18 cellular contexts compared by ENCODE assay signal in the genomic region with DNA sequence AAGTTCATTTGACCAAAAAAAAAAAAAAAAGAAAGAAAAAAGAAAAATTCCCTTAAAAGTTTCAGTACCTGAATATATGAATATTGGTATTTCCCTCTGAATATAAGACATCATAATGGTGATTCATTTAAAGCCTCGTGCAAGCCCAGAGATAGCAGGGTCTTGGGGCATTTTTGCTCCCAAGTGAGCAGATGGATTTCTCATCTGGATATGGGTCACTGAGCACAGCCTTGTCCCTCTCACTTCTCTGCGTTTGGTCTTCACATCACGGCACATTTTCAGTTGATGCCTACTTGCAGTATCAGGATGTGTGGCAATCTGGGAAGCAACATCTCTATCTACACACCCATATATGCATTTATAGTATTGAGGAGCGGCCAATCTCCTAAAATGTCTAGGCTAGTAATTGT. TPM values are rescaled to one million over a fixed set of nuclear protein-coding genes. Genes with fewer than 3 reads are reported as not detected.
DNase-seq lines count a peak whose midpoint lies in the region; ATAC-seq and TF ChIP-seq lines count a peak whose summit lies in the region.
"Had no signal": no experiment of that assay in that cellular context is flagged by ENCODE, and none has a peak within 500 bp of the region (broad histone marks: within the 10 kb centered on the region; RNA-seq: fewer than 3 reads in every experiment).

No MANE protein-coding gene starts in this region.

- H3K36me3 Mint-ChIP-seq in activated naive CD4-positive, alpha-beta T cell treated with anti-CD3 and anti-CD28 coated beads, Interleukin-2, amount 50 U/mL, for 72 hours, result peaks cover 5 to 23% of the 10 kb centered on the region in 2 donors
- peaks cover 64% of the 10 kb centered on the region for H3K36me3 Mint-ChIP-seq in activated B cell treated with CpG ODN at 0.5 μM for 24 hours (ENCODE audit: low read depth)
- H3K36me3 Mint-ChIP-seq in T-helper 2 cell treated with Interferon-gamma antibody and Interleukin-4, amounts not matched to agents 5 μg/mL and 100 μg/mL, for 36 hours (ENCODE audit: low read depth), result peaks cover 42% of the 10 kb centered on the region

- no peaks in the 10 kb centered on the region for H3K27me3 Mint-ChIP-seq in activated B cell treated with CpG ODN at 0.5 μM for 24 hours
- no peaks in the 10 kb centered on the region for H3K27me3 Mint-ChIP-seq in stimulated activated naive CD8-positive, alpha-beta T cell treated with anti-CD3 and anti-CD28 coated beads, Interleukin-15, amount 100 ng/mL, for 72 hours
- H3K27me3 Mint-ChIP-seq in T-helper 2 cell treated with Interferon-gamma antibody and Interleukin-4, amounts not matched to agents 5 μg/mL and 100 μg/mL, for 36 hours (ENCODE audit: low read depth), result no peaks in the 10 kb centered on the region
- H3K27me3 Mint-ChIP-seq: progenitor cell of endocrine pancreas had no signal

- TF ChIP-seq CTCF in activated B cell treated with CpG ODN at 0.5 μM for 24 hours (IDR thresholded peaks at IDR 0.05), result no peak

- H3K27ac Mint-ChIP-seq in activated naive CD4-positive, alpha-beta T cell treated with anti-CD3 and anti-CD28 coated beads, Interleukin-2, amount 50 U/mL, for 72 hours, result peak overlapping the region; percentile 1 to 73
- H3K27ac Mint-ChIP-seq in activated B cell treated with CpG ODN at 0.5 μM for 24 hours, result peak overlapping the region; percentile 99
- peak overlapping the region in 1 of 2 donors; percentile 41 for H3K27ac Mint-ChIP-seq in stimulated activated naive CD8-positive, alpha-beta T cell treated with anti-CD3 and anti-CD28 coated beads, Interleukin-15, amount 100 ng/mL, for 72 hours
- no peak overlapping the region for H3K27ac Mint-ChIP-seq in T-helper 2 cell treated with Interferon-gamma antibody and Interleukin-4, amounts not matched to agents 5 μg/mL and 100 μg/mL, for 36 hours
- H3K27ac Mint-ChIP-seq: progenitor cell of endocrine pancreas had no signal

- intact Hi-C loops in activated B cell treated with CpG ODN at 0.5 μM for 24 hours (cut with micrococcal nuclease), result loop anchor here (1.0 to 10.0 kb wide), 7 partner anchors 12 to 1104 kb away; a partner anchor contains a TSS

- peaks cover 0 to 14% of the 10 kb centered on the region in 2 donors for H3K9me3 Mint-ChIP-seq in activated naive CD4-positive, alpha-beta T cell treated with anti-CD3 and anti-CD28 coated beads, Interleukin-2, amount 50 U/mL, for 72 hours
- H3K9me3 Mint-ChIP-seq in activated B cell treated with CpG ODN at 0.5 μM for 24 hours, result peaks cover 6% of the 10 kb centered on the region
- peaks cover 6 to 8% of the 10 kb centered on the region in 2 donors for H3K9me3 Mint-ChIP-seq in stimulated activated naive CD8-positive, alpha-beta T cell treated with anti-CD3 and anti-CD28 coated beads, Interleukin-15, amount 100 ng/mL, for 72 hours
- H3K9me3 Mint-ChIP-seq in T-helper 2 cell treated with Interferon-gamma antibody and Interleukin-4, amounts not matched to agents 5 μg/mL and 100 μg/mL, for 36 hours, result peaks cover 9% of the 10 kb centered on the region

- peaks cover 88% of the 10 kb centered on the region for H3K4me1 Mint-ChIP-seq in activated B cell treated with CpG ODN at 0.5 μM for 24 hours
- peaks cover 75% of the 10 kb centered on the region for H3K4me1 Mint-ChIP-seq in stimulated activated naive CD8-positive, alpha-beta T cell treated with anti-CD3 and anti-CD28 coated beads, Interleukin-15, amount 100 ng/mL, for 72 hours
- H3K4me1 Mint-ChIP-seq in T-helper 2 cell treated with Interferon-gamma antibody and Interleukin-4, amounts not matched to agents 5 μg/mL and 100 μg/mL, for 36 hours (ENCODE audit: low read depth), result peaks cover 70% of the 10 kb centered on the region

- peak; percentile 23 to 53 for ATAC-seq in activated naive CD4-positive, alpha-beta T cell treated with anti-CD3 and anti-CD28 coated beads, Interleukin-2, amount 50 U/mL, for 72 hours
- ATAC-seq in HG02642 (IDR thresholded peaks at IDR 0.05; ENCODE audit: poor library complexity, unreplicated experiment), result peak; percentile 23
- peak; percentile 72 for ATAC-seq in activated B cell treated with CpG ODN at 0.5 μM for 24 hours (ENCODE audit: low read depth)
- ATAC-seq in stimulated activated naive CD8-positive, alpha-beta T cell treated with anti-CD3 and anti-CD28 coated beads, Interleukin-15, amount 100 ng/mL, for 72 hours, result peak; percentile 54
- ATAC-seq: Panc1 had no signal

- peak overlapping the region; percentile 79 for H3K4me3 Mint-ChIP-seq in activated B cell treated with CpG ODN at 0.5 μM for 24 hours
- peak overlapping the region in 1 of 2 donors; percentile 45 for H3K4me3 Mint-ChIP-seq in stimulated activated naive CD8-positive, alpha-beta T cell treated with anti-CD3 and anti-CD28 coated beads, Interleukin-15, amount 100 ng/mL, for 72 hours
- no peak overlapping the region for H3K4me3 Mint-ChIP-seq in T-helper 2 cell treated with Interferon-gamma antibody and Interleukin-4, amounts not matched to agents 5 μg/mL and 100 μg/mL, for 36 hours

- CTCF ChIA-PET in activated B cell treated with CpG ODN at 0.5 μM for 24 hours (lab: Charles Lee), result interaction anchor here (1.5 to 3.4 kb wide), 3 partner anchors 11 to 16 kb away, joined by 4 to 10 read pairs (median 5); a partner anchor contains a TSS

- POLR2A ChIA-PET in activated B cell treated with CpG ODN at 0.5 μM for 24 hours (lab: Charles Lee), result interaction anchor here (0.7 to 7.2 kb wide), 9 partner anchors 12 to 504 kb away, joined by 3 to 257 read pairs (median 21); a partner anchor contains a TSS

- DNase-seq in activated naive CD4-positive, alpha-beta T cell treated with anti-CD3 and anti-CD28 coated beads, Interleukin-2, amount 50 U/mL, for 72 hours (ENCODE audit: low spot score in 2 of 2), result no peak
- DNase-seq in activated naive CD4-positive, alpha-beta T cell treated with anti-CD3 and anti-CD28 coated beads, Interleukin-2, amount 50 U/mL, for 16 hours, result no peak
- no peak for DNase-seq in activated B cell treated with CpG ODN at 0.5 μM for 24 hours
- DNase-seq in stimulated activated naive CD8-positive, alpha-beta T cell treated with anti-CD3 and anti-CD28 coated beads, Interleukin-15, amount 100 ng/mL, for 72 hours, result peak in 1 of 2 donors; percentile 29
- DNase-seq in NCI-H226, result no peak
- DNase-seq in T-helper 2 cell treated with Interferon-gamma antibody and Interleukin-4, amounts not matched to agents 5 μg/mL and 100 μg/mL, for 36 hours (ENCODE audit: low spot score), result no peak
- DNase-seq in AG20443 (ENCODE audit: low spot score), result no peak
- DNase-seq: activated CD8-positive, alpha-beta memory T cell treated with anti-CD3 and anti-CD28 coated beads for 24 hours; adrenal gland; foreskin fibroblast; Karpas-422; mesendoderm; stimulated activated CD4-positive, alpha-beta T cell treated with anti-CD3 and anti-CD28 coated beads, Interleukin-1b, Interleukin-23, amount 100 ng/mL, for 48 hours; stimulated activated naive CD4-positive, alpha-beta T cell treated with Interleukin-2 at 50 U/mL for 16 hours; T-helper 1 cell had no signal

RNA-seq across cellular contexts. Expression of a gene that starts 12.7 kb away (rescaled TPM):
- 10 to 100 TPM in 1 of 2 donors, 1 to 10 TPM in 1; 8.3 to 12.7 TPM for total RNA-seq in activated naive CD4-positive, alpha-beta T cell treated with anti-CD3 and anti-CD28 coated beads, Interleukin-2, amount 50 U/mL, for 72 hours
- total RNA-seq in activated B cell treated with CpG ODN at 0.5 μM for 24 hours, result 146 and 160 TPM in 2 replicates

Comparison
In these comparisons a context has a peak if more than half of its experiments do, and no peak if none do; other contexts are left out.
1. RNA of a gene that starts 12.7 kb away (total RNA-seq): 146 to 160 TPM in activated B cell treated with CpG ODN at 0.5 μM for 24 hours; 8.3 to 12.7 TPM in activated naive CD4-positive, alpha-beta T cell treated with anti-CD3 and anti-CD28 coated beads, Interleukin-2, amount 50 U/mL, for 72 hours; every median in the first group is over 10 times any median in the second.
2. Peak in every context shown above with its lines, with median percentiles within 50 percentile points of each other: ATAC-seq.